Comparison of ENCODE assay signal across 8 cellular contexts in the genomic region with DNA sequence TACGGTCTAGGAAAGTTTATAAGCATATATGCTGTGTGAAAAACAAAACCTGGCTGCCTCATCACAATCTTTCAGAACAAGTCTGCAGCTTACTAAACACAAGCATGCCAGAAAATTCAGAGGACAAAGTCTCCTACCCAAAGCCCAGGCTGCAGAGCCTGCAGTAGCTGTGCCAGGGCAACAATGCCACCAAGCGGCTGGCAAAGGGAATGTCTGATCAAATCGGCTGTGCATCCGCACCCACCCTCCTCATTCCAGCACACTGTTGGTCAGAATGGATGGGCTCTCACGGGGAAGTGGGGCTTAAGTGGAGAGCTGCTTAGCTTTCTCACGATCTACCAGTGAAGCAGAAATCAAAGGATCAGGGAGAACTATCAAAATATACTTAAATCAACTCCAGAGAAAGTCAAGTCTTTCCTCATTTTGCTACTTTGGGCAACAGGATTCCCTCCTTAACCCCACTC.
A peak's percentile ranks its signal among the peaks of the same experiment; 100 is the strongest.
DNase-seq lines count a peak whose midpoint lies in the region; ATAC-seq and TF ChIP-seq lines count a peak whose summit lies in the region.

No MANE protein-coding gene starts in this region.

- no peaks in the 10 kb centered on the region for H3K27me3 ChIP-seq in liver (ENCODE audit: control insufficient read depth in 4 of 4, insufficient read depth in 4 of 4, low read length in 3 of 4)

- ATAC-seq in HG02759 (IDR thresholded peaks at IDR 0.05; ENCODE audit: unreplicated experiment) = peak; percentile 46
- no peak for ATAC-seq in HG02610 (IDR thresholded peaks at IDR 0.05; ENCODE audit: unreplicated experiment)

- TF ChIP-seq CTCF in coronary artery (IDR thresholded peaks at IDR 0.05) = peak; percentile 62
- peak; percentile 83 for TF ChIP-seq CTCF in liver (IDR thresholded peaks at IDR 0.05; ENCODE audit: low read depth, low read length, missing input control)

- H3K27ac ChIP-seq in coronary artery = no peak overlapping the region
- peak overlapping the region in 1 of 2 donors; percentile 48 for H3K27ac ChIP-seq in liver (ENCODE audit: low read depth in 1 of 2, low read length in 2 of 2)

- peak overlapping the region in 1 of 2 donors; percentile 39 for H3K9ac ChIP-seq in liver (ENCODE audit: low read depth in 1 of 2, low read length in 2 of 2)

- no peak overlapping the region for H3K4me3 ChIP-seq in coronary artery
- H3K4me3 ChIP-seq in liver (ENCODE audit: low read depth in 1 of 3, low read length in 3 of 3) = no peak overlapping the region

- peak; percentile 98 for TF ChIP-seq RAD21 in liver (IDR thresholded peaks at IDR 0.05)

- H3K9me3 ChIP-seq in liver (ENCODE audit: control insufficient read depth in 4 of 4, low read length in 3 of 4) = no peaks in the 10 kb centered on the region

- H3K36me3 ChIP-seq in liver (ENCODE audit: control insufficient read depth in 4 of 4, insufficient read depth in 3 of 4, low read depth in 1 of 4, low read length in 3 of 4) = peaks cover 3 to 15% (median 8%) of the 10 kb centered on the region in 4 donors

- peaks cover 0 to 20% (median 15%) of the 10 kb centered on the region in 4 donors for H3K4me1 ChIP-seq in liver (ENCODE audit: control insufficient read depth in 4 of 4, insufficient read depth in 4 of 4, low read length in 3 of 4)

- 8% methylated on average over 6 of the region's 6 CpGs for WGBS in liver

- DNase-seq in DMS 273 treated with DMSO at 0.1 percent for 48 hours (lab: John Stamatoyannopoulos, UW) (peak; percentile 56), NCI-H510A (lab: John Stamatoyannopoulos, UW) (peak; percentile 41), coronary artery (ENCODE audit: low spot score) (no peak)
- peak; percentile 54 to 59 for DNase-seq in activated CD4-positive, alpha-beta T cell treated with anti-CD3 and anti-CD28 coated beads for 4 hours
- peak; percentile 43 to 64 (median 46) for DNase-seq in stimulated activated CD4-positive, alpha-beta T cell treated with anti-CD3 and anti-CD28 coated beads, TNF-alpha, amount 100 ng/mL, for 24 hours (ENCODE audit: low read depth in 3 of 3)

TF ChIP-seq in liver, 16 proteins besides CTCF, POLR2A, EP300 and RAD21:
- peak; percentile 36 to 61 for TF ChIP-seq RXRA (IDR thresholded peaks at IDR 0.05)
- peak; percentile 67 for TF ChIP-seq SP1 (IDR thresholded peaks at IDR 0.05)
- TF ChIP-seq HNF4G (IDR thresholded peaks at IDR 0.05) = peak; percentile 75
- peak; percentile 80 to 86 for TF ChIP-seq HNF4A (conservative IDR thresholded peaks at IDR 0.05)
- TF ChIP-seq JUND (IDR thresholded peaks at IDR 0.05) = no peak
- no peak for TF ChIP-seq FOXA1 (IDR thresholded peaks at IDR 0.05)
